ENCODE assay signal across 2 cellular contexts in genomic region chr12:60872850-60873713, GRCh38.
TF ChIP-seq lines count a peak whose summit lies in the region.

No MANE protein-coding gene starts in this region.

TF ChIP-seq in IMR-90, 13 proteins besides CTCF, POLR2A, EP300 and RAD21:
- TF ChIP-seq MXI1 (IDR thresholded peaks at IDR 0.05; ENCODE audit: borderline replicate concordance, low read depth, low read length): no peak
TF ChIP-seq in IMR-90: peak in this region for 0.

TF ChIP-seq in H1, 55 proteins besides CTCF, POLR2A, EP300 and RAD21:
- TF ChIP-seq SAP30 (IDR thresholded peaks at IDR 0.05; ENCODE audit: insufficient read depth, insufficient replicate concordance, low read length): no peak
- TF ChIP-seq CBX8 (IDR thresholded peaks at IDR 0.05; ENCODE audit: borderline replicate concordance, low read depth, low read length): no peak
- TF ChIP-seq NRF1 (IDR thresholded peaks at IDR 0.05; ENCODE audit: low read depth, low read length): no peak
- TF ChIP-seq SIN3A (conservative IDR thresholded peaks at IDR 0.05 in 1 of 2, IDR thresholded peaks at IDR 0.05 in 1 of 2; ENCODE audit: low read depth in 1 of 2, low read length in 2 of 2): no peak
- TF ChIP-seq TCF12 (IDR thresholded peaks at IDR 0.05; ENCODE audit: low read depth, low read length): no peak
- TF ChIP-seq CHD1 (IDR thresholded peaks at IDR 0.05; ENCODE audit: low read depth, low read length): no peak
- TF ChIP-seq GTF2F1 (IDR thresholded peaks at IDR 0.05; ENCODE audit: borderline replicate concordance, low read depth, low read length): no peak
- TF ChIP-seq MAX (IDR thresholded peaks at IDR 0.05): no peak
- TF ChIP-seq MAFK (IDR thresholded peaks at IDR 0.05; ENCODE audit: low read depth, low read length): no peak
- no peak for TF ChIP-seq BCL11A (IDR thresholded peaks at IDR 0.05; ENCODE audit: low read depth in 2 of 2, low read length in 2 of 2)
- TF ChIP-seq EZH2 (IDR thresholded peaks at IDR 0.05; ENCODE audit: low read depth, low read length, severe bottlenecking): no peak
- no peak for TF ChIP-seq RFX5 (IDR thresholded peaks at IDR 0.05; ENCODE audit: borderline replicate concordance, low read depth, low read length)
- TF ChIP-seq RXRA (IDR thresholded peaks at IDR 0.05; ENCODE audit: insufficient read depth, low read depth, low read length): no peak
- TF ChIP-seq KDM1A (IDR thresholded peaks at IDR 0.05; ENCODE audit: borderline replicate concordance, low read length): no peak
- TF ChIP-seq SP2 (IDR thresholded peaks at IDR 0.05; ENCODE audit: low read length): no peak
- TF ChIP-seq ATF2 (IDR thresholded peaks at IDR 0.05; ENCODE audit: low read length): no peak
- no peak for TF ChIP-seq CREB1 (IDR thresholded peaks at IDR 0.05)
- TF ChIP-seq SP4 (IDR thresholded peaks at IDR 0.05; ENCODE audit: low read length): no peak
